ENCODE assay signal across 2 cellular contexts in the genomic region with DNA sequence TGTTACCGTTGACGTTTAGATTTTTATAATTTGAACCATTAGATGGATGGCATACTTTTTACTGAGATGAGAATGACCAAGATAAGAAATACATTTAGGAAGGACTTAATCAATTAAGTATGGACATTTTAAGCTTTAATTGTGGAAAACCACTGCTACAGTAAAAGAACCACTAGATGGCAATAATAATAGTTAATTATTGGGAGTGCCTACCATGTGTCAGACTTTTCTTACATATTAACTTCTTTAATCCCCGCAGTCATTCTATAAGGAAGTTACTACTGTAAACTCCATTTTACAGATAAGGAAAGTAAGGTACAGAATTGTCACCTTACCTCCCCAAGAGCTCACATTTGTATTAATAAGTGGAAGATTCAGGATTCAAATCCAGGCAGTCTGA.
A peak's percentile ranks its signal among the peaks of the same experiment; 100 is the strongest.
TF ChIP-seq lines count a peak whose summit lies in the region.

No MANE protein-coding gene starts in this region.

TF ChIP-seq in IMR-90, 13 proteins besides CTCF, POLR2A, EP300 and RAD21:
- TF ChIP-seq MAFK (IDR thresholded peaks at IDR 0.05; ENCODE audit: low read depth, low read length), result no peak
- TF ChIP-seq SMC3 (IDR thresholded peaks at IDR 0.05; ENCODE audit: low read depth, low read length), result peak; percentile 24; the same call in 1 of the 2 replicates

TF ChIP-seq in HepG2, 621 proteins besides CTCF, POLR2A, EP300 and RAD21:
- TF ChIP-seq FOSL1 (CRISPR knock-in tag; IDR thresholded peaks at IDR 0.05; ENCODE audit: borderline replicate concordance), result no peak
- TF ChIP-seq STAG1 (CRISPR knock-in tag; IDR thresholded peaks at IDR 0.05), result peak; percentile 16; the same call in 1 of the 2 replicates
